ENCODE assay signal across 1 cellular context in the genomic region with DNA sequence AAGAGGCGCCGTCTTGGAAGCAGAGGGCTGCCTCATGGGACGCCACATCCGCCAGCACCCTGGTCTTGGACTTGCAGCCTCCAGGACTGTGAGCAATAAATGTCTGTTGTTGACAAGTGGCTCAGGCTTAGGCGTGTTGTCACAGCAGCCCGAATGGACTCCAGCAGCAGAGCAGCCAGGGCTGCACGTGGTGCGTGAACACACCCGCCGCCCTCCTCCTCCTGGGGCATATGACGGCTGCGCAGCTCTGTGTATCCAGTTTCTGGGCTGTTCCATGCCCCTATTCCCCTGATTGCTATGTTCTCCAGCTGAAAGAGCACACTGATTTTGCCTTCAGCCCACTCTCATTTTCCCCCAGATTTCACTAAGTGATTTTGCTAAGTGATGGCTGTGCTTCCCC.
TF ChIP-seq lines count a peak whose summit lies in the region.

No MANE protein-coding gene starts in this region.

TF ChIP-seq in SK-N-SH, 30 proteins besides CTCF, POLR2A, EP300 and RAD21 (continued from another document):
- no peak for TF ChIP-seq RXRA (IDR thresholded peaks at IDR 0.05; ENCODE audit: borderline replicate concordance, low read depth)
- TF ChIP-seq POLR2AphosphoS5 (IDR thresholded peaks at IDR 0.05; ENCODE audit: low read depth, low read length), result no peak
- no peak for TF ChIP-seq SIN3A (IDR thresholded peaks at IDR 0.05; ENCODE audit: borderline replicate concordance, low read depth, low read length)
- TF ChIP-seq TAF1 (IDR thresholded peaks at IDR 0.05; ENCODE audit: borderline replicate concordance, low read depth, low read length), result no peak
- TF ChIP-seq EZH2phosphoT487 (IDR thresholded peaks at IDR 0.05; ENCODE audit: borderline replicate concordance, low read depth), result no peak
- TF ChIP-seq ELF1 (IDR thresholded peaks at IDR 0.05), result no peak
- no peak for TF ChIP-seq FOXM1 (IDR thresholded peaks at IDR 0.05; ENCODE audit: low read depth)
